ENCODE assay signal across 8 cellular contexts in genomic region chr14:76710093-76711010, GRCh38. TPM values are rescaled to one million over a fixed set of nuclear protein-coding genes. Genes with fewer than 3 reads are reported as not detected.
DNase-seq lines count a peak whose midpoint lies in the region; ATAC-seq and TF ChIP-seq lines count a peak whose summit lies in the region.

No MANE protein-coding gene starts in this region.

- no peak overlapping the region for H3K4me3 ChIP-seq in SJCRH30

- DNase-seq in activated gamma-delta T cell treated with Interleukin-2 at 50 U/mL for 16 hours (peak; percentile 15), activated gamma-delta T cell (lab: John Stamatoyannopoulos, UW) (no peak), M059J (ENCODE audit: low read depth) (peak; percentile 49), SJCRH30 (peak; percentile 13 to 74), endothelial cell (ENCODE audit: low spot score) (peak; percentile 26), middle frontal gyrus (ENCODE audit: extremely low spot score, low spot score) (peak; percentile 4)

- no peak overlapping the region for H3K4me3 Mint-ChIP-seq in endothelial cell (ENCODE audit: unreplicated experiment)

- H3K27me3 Mint-ChIP-seq in endothelial cell (ENCODE audit: unreplicated experiment): peaks cover 2% of the 10 kb centered on the region

- peaks cover 10% of the 10 kb centered on the region for H3K4me1 ChIP-seq in SJCRH30

- ATAC-seq in HG03095 (IDR thresholded peaks at IDR 0.05; ENCODE audit: unreplicated experiment) (no peak), HG02840 (IDR thresholded peaks at IDR 0.05; ENCODE audit: low FRiP score, unreplicated experiment) (no peak)

- TF ChIP-seq CTCF in endothelial cell (IDR thresholded peaks at IDR 0.05; ENCODE audit: unreplicated experiment): peak; percentile 81

- H3K36me3 Mint-ChIP-seq in endothelial cell (ENCODE audit: low read depth, unreplicated experiment): no peaks in the 10 kb centered on the region

- H3K27ac ChIP-seq in SJCRH30: no peak overlapping the region

- H3K36me3 ChIP-seq in SJCRH30: no peaks in the 10 kb centered on the region

- H3K4me1 Mint-ChIP-seq in endothelial cell (ENCODE audit: unreplicated experiment): peaks cover 23% of the 10 kb centered on the region

- no peaks in the 10 kb centered on the region for H3K9me3 Mint-ChIP-seq in endothelial cell (ENCODE audit: unreplicated experiment)

- H3K27ac Mint-ChIP-seq in endothelial cell (ENCODE audit: unreplicated experiment): peak overlapping the region; percentile 30

- H3K9me3 ChIP-seq in SJCRH30 (replicated peaks): no peaks in the 10 kb centered on the region

- H3K27me3 ChIP-seq in SJCRH30: no peaks in the 10 kb centered on the region

RNA-seq across cellular contexts. Expression of gene VASH1, which starts 50.9 kb away (rescaled TPM):
- 0.20 and 0.54 TPM in 2 replicates for total RNA-seq in M059J (2014; rRNA removed; shearing (Covaris generic))
- 11.1 and 11.5 TPM in 2 replicates for total RNA-seq in SJCRH30 (2014; rRNA removed; shearing (Covaris generic))
- total RNA-seq in endothelial cell (ENCODE audit: unreplicated experiment): 166 TPM

Comparison
In these comparisons a context has a peak if more than half of its experiments do, and no peak if none do; other contexts are left out.
1. RNA of gene VASH1, which starts 50.9 kb away (total RNA-seq): 166 TPM in endothelial cell (single experiment); 11.1 to 11.5 TPM in SJCRH30 and 0.20 to 0.54 TPM in M059J; every median in the first group is over 10 times any median in the second.